ENCODE assay signal across 1 cellular context in the genomic region with DNA sequence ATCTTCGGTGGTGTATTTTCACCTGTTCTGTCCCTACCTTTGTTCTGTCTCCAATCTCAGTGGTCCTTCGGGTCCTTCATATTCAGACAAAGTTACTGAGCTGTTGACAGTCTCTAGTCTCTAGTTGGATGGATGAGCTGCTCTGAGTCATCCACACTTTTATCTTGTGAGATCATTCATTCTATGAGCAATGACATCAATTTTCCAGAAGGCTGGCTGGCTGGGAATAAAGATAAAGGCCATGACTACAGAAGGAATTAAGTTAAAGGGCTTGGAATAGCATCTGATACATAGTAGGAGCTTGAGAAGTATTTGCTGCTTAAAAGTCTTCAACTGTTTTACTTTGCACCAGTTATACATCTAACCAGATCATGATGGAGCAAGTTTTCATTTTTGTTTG.
A peak's percentile ranks its signal among the peaks of the same experiment; 100 is the strongest.
TF ChIP-seq lines count a peak whose summit lies in the region.

No MANE protein-coding gene starts in this region.

TF ChIP-seq in K562, 482 proteins besides CTCF, POLR2A, EP300 and RAD21 (continued from another document and continues in another):
- TF ChIP-seq, protein P1, sequence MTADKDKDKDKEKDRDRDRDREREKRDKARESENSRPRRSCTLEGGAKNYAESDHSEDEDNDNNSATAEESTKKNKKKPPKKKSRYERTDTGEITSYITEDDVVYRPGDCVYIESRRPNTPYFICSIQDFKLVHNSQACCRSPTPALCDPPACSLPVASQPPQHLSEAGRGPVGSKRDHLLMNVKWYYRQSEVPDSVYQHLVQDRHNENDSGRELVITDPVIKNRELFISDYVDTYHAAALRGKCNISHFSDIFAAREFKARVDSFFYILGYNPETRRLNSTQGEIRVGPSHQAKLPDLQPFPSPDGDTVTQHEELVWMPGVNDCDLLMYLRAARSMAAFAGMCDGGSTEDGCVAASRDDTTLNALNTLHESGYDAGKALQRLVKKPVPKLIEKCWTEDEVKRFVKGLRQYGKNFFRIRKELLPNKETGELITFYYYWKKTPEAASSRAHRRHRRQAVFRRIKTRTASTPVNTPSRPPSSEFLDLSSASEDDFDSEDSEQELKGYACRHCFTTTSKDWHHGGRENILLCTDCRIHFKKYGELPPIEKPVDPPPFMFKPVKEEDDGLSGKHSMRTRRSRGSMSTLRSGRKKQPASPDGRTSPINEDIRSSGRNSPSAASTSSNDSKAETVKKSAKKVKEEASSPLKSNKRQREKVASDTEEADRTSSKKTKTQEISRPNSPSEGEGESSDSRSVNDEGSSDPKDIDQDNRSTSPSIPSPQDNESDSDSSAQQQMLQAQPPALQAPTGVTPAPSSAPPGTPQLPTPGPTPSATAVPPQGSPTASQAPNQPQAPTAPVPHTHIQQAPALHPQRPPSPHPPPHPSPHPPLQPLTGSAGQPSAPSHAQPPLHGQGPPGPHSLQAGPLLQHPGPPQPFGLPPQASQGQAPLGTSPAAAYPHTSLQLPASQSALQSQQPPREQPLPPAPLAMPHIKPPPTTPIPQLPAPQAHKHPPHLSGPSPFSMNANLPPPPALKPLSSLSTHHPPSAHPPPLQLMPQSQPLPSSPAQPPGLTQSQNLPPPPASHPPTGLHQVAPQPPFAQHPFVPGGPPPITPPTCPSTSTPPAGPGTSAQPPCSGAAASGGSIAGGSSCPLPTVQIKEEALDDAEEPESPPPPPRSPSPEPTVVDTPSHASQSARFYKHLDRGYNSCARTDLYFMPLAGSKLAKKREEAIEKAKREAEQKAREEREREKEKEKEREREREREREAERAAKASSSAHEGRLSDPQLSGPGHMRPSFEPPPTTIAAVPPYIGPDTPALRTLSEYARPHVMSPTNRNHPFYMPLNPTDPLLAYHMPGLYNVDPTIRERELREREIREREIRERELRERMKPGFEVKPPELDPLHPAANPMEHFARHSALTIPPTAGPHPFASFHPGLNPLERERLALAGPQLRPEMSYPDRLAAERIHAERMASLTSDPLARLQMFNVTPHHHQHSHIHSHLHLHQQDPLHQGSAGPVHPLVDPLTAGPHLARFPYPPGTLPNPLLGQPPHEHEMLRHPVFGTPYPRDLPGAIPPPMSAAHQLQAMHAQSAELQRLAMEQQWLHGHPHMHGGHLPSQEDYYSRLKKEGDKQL (CRISPR knock-in tag; IDR thresholded peaks at IDR 0.05; ENCODE audit: borderline replicate concordance), result no peak
- no peak for TF ChIP-seq ZBTB1 (CRISPR knock-in tag; IDR thresholded peaks at IDR 0.05; ENCODE audit: borderline replicate concordance, low read depth)
- no peak for TF ChIP-seq HDAC8 (tag; IDR thresholded peaks at IDR 0.05)
- TF ChIP-seq ZNF133 (CRISPR knock-in tag; IDR thresholded peaks at IDR 0.05), result no peak
- TF ChIP-seq, protein P2, sequence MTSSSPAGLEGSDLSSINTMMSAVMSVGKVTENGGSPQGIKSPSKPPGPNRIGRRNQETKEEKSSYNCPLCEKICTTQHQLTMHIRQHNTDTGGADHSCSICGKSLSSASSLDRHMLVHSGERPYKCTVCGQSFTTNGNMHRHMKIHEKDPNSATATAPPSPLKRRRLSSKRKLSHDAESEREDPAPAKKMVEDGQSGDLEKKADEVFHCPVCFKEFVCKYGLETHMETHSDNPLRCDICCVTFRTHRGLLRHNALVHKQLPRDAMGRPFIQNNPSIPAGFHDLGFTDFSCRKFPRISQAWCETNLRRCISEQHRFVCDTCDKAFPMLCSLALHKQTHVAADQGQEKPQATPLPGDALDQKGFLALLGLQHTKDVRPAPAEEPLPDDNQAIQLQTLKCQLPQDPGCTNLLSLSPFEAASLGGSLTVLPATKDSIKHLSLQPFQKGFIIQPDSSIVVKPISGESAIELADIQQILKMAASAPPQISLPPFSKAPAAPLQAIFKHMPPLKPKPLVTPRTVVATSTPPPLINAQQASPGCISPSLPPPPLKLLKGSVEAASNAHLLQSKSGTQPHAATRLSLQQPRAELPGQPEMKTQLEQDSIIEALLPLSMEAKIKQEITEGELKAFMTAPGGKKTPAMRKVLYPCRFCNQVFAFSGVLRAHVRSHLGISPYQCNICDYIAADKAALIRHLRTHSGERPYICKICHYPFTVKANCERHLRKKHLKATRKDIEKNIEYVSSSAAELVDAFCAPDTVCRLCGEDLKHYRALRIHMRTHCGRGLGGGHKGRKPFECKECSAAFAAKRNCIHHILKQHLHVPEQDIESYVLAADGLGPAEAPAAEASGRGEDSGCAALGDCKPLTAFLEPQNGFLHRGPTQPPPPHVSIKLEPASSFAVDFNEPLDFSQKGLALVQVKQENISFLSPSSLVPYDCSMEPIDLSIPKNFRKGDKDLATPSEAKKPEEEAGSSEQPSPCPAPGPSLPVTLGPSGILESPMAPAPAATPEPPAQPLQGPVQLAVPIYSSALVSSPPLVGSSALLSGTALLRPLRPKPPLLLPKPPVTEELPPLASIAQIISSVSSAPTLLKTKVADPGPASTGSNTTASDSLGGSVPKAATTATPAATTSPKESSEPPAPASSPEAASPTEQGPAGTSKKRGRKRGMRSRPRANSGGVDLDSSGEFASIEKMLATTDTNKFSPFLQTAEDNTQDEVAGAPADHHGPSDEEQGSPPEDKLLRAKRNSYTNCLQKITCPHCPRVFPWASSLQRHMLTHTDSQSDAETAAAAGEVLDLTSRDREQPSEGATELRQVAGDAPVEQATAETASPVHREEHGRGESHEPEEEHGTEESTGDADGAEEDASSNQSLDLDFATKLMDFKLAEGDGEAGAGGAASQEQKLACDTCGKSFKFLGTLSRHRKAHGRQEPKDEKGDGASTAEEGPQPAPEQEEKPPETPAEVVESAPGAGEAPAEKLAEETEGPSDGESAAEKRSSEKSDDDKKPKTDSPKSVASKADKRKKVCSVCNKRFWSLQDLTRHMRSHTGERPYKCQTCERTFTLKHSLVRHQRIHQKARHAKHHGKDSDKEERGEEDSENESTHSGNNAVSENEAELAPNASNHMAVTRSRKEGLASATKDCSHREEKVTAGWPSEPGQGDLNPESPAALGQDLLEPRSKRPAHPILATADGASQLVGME (CRISPR knock-in tag; IDR thresholded peaks at IDR 0.05), result no peak
- TF ChIP-seq GABPB2 (CRISPR knock-in tag; conservative IDR thresholded peaks at IDR 0.05), result no peak
- TF ChIP-seq ASH1L (IDR thresholded peaks at IDR 0.05; ENCODE audit: borderline replicate concordance, low read depth, partially characterized antibody), result no peak
- 0 out of 2 replicates have a peak, but pooled peaks have one; percentile 37 for TF ChIP-seq NFE2 (IDR thresholded peaks at IDR 0.05; ENCODE audit: low read depth)
- peak; percentile 62; the same call in 1 of the 2 replicates for TF ChIP-seq GATA2 (CRISPR knock-in tag; IDR thresholded peaks at IDR 0.05)
- no peak for TF ChIP-seq GTF2A2 (tag; IDR thresholded peaks at IDR 0.05)
- no peak for TF ChIP-seq RBM34 (IDR thresholded peaks at IDR 0.05; ENCODE audit: borderline replicate concordance, insufficient read depth, low read length)
- TF ChIP-seq, protein P3, sequence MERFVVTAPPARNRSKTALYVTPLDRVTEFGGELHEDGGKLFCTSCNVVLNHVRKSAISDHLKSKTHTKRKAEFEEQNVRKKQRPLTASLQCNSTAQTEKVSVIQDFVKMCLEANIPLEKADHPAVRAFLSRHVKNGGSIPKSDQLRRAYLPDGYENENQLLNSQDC (CRISPR knock-in tag; IDR thresholded peaks at IDR 0.05), result no peak
- TF ChIP-seq TEAD4 (IDR thresholded peaks at IDR 0.05; ENCODE audit: low read length), result peak; percentile 86
- no peak for TF ChIP-seq TEAD4 (CRISPR knock-in tag; IDR thresholded peaks at IDR 0.05; ENCODE audit: borderline replicate concordance)
- TF ChIP-seq TRIM28 (IDR thresholded peaks at IDR 0.05), result no peak
- peak in 1 of 2 experiments; percentile 60; a peak in 3 of 4 replicates for TF ChIP-seq TRIM24 (IDR thresholded peaks at IDR 0.05)
- TF ChIP-seq, protein P4, sequence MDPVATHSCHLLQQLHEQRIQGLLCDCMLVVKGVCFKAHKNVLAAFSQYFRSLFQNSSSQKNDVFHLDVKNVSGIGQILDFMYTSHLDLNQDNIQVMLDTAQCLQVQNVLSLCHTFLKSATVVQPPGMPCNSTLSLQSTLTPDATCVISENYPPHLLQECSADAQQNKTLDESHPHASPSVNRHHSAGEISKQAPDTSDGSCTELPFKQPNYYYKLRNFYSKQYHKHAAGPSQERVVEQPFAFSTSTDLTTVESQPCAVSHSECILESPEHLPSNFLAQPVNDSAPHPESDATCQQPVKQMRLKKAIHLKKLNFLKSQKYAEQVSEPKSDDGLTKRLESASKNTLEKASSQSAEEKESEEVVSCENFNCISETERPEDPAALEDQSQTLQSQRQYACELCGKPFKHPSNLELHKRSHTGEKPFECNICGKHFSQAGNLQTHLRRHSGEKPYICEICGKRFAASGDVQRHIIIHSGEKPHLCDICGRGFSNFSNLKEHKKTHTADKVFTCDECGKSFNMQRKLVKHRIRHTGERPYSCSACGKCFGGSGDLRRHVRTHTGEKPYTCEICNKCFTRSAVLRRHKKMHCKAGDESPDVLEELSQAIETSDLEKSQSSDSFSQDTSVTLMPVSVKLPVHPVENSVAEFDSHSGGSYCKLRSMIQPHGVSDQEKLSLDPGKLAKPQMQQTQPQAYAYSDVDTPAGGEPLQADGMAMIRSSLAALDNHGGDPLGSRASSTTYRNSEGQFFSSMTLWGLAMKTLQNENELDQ (CRISPR knock-in tag; IDR thresholded peaks at IDR 0.05; ENCODE audit: borderline replicate concordance), result no peak
- TF ChIP-seq, protein P5, sequence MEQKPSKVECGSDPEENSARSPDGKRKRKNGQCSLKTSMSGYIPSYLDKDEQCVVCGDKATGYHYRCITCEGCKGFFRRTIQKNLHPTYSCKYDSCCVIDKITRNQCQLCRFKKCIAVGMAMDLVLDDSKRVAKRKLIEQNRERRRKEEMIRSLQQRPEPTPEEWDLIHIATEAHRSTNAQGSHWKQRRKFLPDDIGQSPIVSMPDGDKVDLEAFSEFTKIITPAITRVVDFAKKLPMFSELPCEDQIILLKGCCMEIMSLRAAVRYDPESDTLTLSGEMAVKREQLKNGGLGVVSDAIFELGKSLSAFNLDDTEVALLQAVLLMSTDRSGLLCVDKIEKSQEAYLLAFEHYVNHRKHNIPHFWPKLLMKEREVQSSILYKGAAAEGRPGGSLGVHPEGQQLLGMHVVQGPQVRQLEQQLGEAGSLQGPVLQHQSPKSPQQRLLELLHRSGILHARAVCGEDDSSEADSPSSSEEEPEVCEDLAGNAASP (IDR thresholded peaks at IDR 0.05), result no peak
- no peak for TF ChIP-seq NR4A1 (CRISPR knock-in tag; IDR thresholded peaks at IDR 0.05)
- no peak for TF ChIP-seq NR4A1 (tag; IDR thresholded peaks at IDR 0.05)
- TF ChIP-seq RBM14 (IDR thresholded peaks at IDR 0.05; ENCODE audit: borderline replicate concordance, insufficient read depth, low read depth, low read length), result no peak
- TF ChIP-seq BRD9 (IDR thresholded peaks at IDR 0.05; ENCODE audit: low read depth, partially characterized antibody), result no peak
- no peak for TF ChIP-seq ZNF764 (CRISPR knock-in tag; IDR thresholded peaks at IDR 0.05; ENCODE audit: low read depth)
- TF ChIP-seq ZNF253 (CRISPR knock-in tag; conservative IDR thresholded peaks at IDR 0.05), result no peak
- TF ChIP-seq FOS (IDR thresholded peaks at IDR 0.05; ENCODE audit: extremely low read depth, insufficient read length), result peak; percentile 66
- TF ChIP-seq ZNF175 (CRISPR knock-in tag; IDR thresholded peaks at IDR 0.05; ENCODE audit: low read depth), result 0 out of 2 replicates have a peak, but pooled peaks have one; percentile 32
- TF ChIP-seq, protein P6, sequence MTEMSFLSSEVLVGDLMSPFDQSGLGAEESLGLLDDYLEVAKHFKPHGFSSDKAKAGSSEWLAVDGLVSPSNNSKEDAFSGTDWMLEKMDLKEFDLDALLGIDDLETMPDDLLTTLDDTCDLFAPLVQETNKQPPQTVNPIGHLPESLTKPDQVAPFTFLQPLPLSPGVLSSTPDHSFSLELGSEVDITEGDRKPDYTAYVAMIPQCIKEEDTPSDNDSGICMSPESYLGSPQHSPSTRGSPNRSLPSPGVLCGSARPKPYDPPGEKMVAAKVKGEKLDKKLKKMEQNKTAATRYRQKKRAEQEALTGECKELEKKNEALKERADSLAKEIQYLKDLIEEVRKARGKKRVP (CRISPR knock-in tag; IDR thresholded peaks at IDR 0.05), result no peak
- no peak for TF ChIP-seq ZC3H8 (IDR thresholded peaks at IDR 0.05)
- peak; percentile 38; the same call in 1 of the 2 replicates for TF ChIP-seq ZNF24 (IDR thresholded peaks at IDR 0.05)
- TF ChIP-seq MEF2A (IDR thresholded peaks at IDR 0.05; ENCODE audit: control insufficient read depth, low read depth, low read length), result 0 out of 2 replicates have a peak, but pooled peaks have one; percentile 32
- TF ChIP-seq BHLHE40 (IDR thresholded peaks at IDR 0.05; ENCODE audit: low read length), result no peak
- peak in 1 of 2 experiments; percentile 38 for TF ChIP-seq NCOA2 (IDR thresholded peaks at IDR 0.05; ENCODE audit: partially characterized antibody in 2 of 2)
- no peak for TF ChIP-seq PHF8 (IDR thresholded peaks at IDR 0.05; ENCODE audit: borderline replicate concordance, low read length)
- no peak for TF ChIP-seq ZBTB7A (IDR thresholded peaks at IDR 0.05; ENCODE audit: borderline replicate concordance, control insufficient read depth, low read depth, low read length)
- no peak for TF ChIP-seq CHD1 (IDR thresholded peaks at IDR 0.05; ENCODE audit: low read length)
- TF ChIP-seq SPI1 (IDR thresholded peaks at IDR 0.05; ENCODE audit: borderline replicate concordance, low read depth, low read length), result no peak
- TF ChIP-seq, protein P7, sequence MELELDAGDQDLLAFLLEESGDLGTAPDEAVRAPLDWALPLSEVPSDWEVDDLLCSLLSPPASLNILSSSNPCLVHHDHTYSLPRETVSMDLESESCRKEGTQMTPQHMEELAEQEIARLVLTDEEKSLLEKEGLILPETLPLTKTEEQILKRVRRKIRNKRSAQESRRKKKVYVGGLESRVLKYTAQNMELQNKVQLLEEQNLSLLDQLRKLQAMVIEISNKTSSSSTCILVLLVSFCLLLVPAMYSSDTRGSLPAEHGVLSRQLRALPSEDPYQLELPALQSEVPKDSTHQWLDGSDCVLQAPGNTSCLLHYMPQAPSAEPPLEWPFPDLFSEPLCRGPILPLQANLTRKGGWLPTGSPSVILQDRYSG (tag; conservative IDR thresholded peaks at IDR 0.05; ENCODE audit: low read depth), result no peak
- TF ChIP-seq SAP30 (IDR thresholded peaks at IDR 0.05; ENCODE audit: borderline replicate concordance, insufficient read depth, low read depth, low read length, poor library complexity, severe bottlenecking), result no peak
- TF ChIP-seq, protein P8, sequence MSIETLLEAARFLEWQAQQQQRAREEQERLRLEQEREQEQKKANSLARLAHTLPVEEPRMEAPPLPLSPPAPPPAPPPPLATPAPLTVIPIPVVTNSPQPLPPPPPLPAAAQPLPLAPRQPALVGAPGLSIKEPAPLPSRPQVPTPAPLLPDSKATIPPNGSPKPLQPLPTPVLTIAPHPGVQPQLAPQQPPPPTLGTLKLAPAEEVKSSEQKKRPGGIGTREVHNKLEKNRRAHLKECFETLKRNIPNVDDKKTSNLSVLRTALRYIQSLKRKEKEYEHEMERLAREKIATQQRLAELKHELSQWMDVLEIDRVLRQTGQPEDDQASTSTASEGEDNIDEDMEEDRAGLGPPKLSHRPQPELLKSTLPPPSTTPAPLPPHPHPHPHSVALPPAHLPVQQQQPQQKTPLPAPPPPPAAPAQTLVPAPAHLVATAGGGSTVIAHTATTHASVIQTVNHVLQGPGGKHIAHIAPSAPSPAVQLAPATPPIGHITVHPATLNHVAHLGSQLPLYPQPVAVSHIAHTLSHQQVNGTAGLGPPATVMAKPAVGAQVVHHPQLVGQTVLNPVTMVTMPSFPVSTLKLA (conservative IDR thresholded peaks at IDR 0.05), result 0 out of 4 replicates have a peak, but pooled peaks of 1 of the 2 experiments have one; percentile 16
- peak; percentile 30 for TF ChIP-seq HMGN3 (IDR thresholded peaks at IDR 0.05; ENCODE audit: borderline replicate concordance, extremely low read depth, insufficient read length, low read depth, low read length)
- TF ChIP-seq POLR2AphosphoS5 (IDR thresholded peaks at IDR 0.05; ENCODE audit: control insufficient read depth, insufficient read depth, low read depth, low read length), result peak; percentile 63
- no peak for TF ChIP-seq CREBBP (IDR thresholded peaks at IDR 0.05; ENCODE audit: low read depth, low read length)
- no peak for TF ChIP-seq RBM17 (IDR thresholded peaks at IDR 0.05; ENCODE audit: borderline replicate concordance, low read depth, low read length)
- TF ChIP-seq CC2D1A (IDR thresholded peaks at IDR 0.05), result no peak
- TF ChIP-seq FOXP1 (CRISPR knock-in tag; IDR thresholded peaks at IDR 0.05), result no peak
